ENCODE assay signal across 26 cellular contexts in the genomic region with DNA sequence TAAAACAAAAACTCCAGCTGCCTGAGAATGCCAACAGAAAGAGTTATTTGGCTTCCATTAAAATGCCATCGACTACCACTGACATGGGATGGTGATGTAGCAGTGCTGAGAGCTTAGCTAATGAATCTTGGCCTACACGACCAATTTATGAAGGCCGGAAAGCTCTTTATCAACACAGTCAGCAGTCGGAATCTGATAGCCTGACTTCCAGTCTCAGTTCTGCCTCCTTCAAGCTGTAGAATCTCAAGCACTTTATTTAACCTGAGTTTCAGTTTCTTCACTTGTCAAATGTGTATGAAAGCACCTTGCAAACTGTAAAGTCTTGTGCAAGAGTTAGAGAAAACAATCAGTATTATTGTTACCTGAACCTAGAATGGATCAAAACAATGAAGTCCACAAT.
"Had no signal": no experiment of that assay in that cellular context is flagged by ENCODE, and none has a peak within 500 bp of the region (broad histone marks: within the 10 kb centered on the region; RNA-seq: fewer than 3 reads in every experiment).

No MANE protein-coding gene starts in this region.

- H3K27ac Mint-ChIP-seq: dendritic cell treated with granulocyte-macrophage colony-stimulating factor and Interleukin-4, amounts not matched to agents 40 ng/mL and 50 ng/mL, for 4 days; natural killer cell treated with Interleukin-12 subunit alpha and Interleukin-12 subunit beta and Interleukin-15 and Interleukin-18, amount 100 ng/mL, for 72 hours; neural progenitor cell; stimulated activated effector memory CD8-positive, alpha-beta T cell treated with anti-CD3 and anti-CD28 coated beads, Interleukin-12 subunit alpha, Interleukin-12 subunit beta, amount 100 ng/mL, for 72 hours had no signal

- ATAC-seq: foreskin keratinocyte; gastroesophageal sphincter; heart left ventricle; left cardiac atrium; lower lobe of right lung; natural killer cell treated with Interleukin-12 subunit alpha and Interleukin-12 subunit beta and Interleukin-15 and Interleukin-18, amount 100 ng/mL, for 72 hours; psoas muscle; right lobe of liver; stimulated activated effector memory CD8-positive, alpha-beta T cell treated with anti-CD3 and anti-CD28 coated beads, Interleukin-12 subunit alpha, Interleukin-12 subunit beta, amount 100 ng/mL, for 72 hours had no signal

- H2AFZ ChIP-seq: neural progenitor cell had no signal

- H3K4me3 ChIP-seq: colonic mucosa, esophagus muscularis mucosa, gastroesophageal sphincter, heart left ventricle, left ventricle myocardium inferior, lower lobe of right lung, neural progenitor cell, psoas muscle, right lobe of liver, stomach, thyroid gland had no signal

- H3K36me3 Mint-ChIP-seq: natural killer cell treated with Interleukin-12 subunit alpha and Interleukin-12 subunit beta and Interleukin-15 and Interleukin-18, amount 100 ng/mL, for 72 hours; stimulated activated effector memory CD8-positive, alpha-beta T cell treated with anti-CD3 and anti-CD28 coated beads, Interleukin-12 subunit alpha, Interleukin-12 subunit beta, amount 100 ng/mL, for 72 hours had no signal

- H3K27ac ChIP-seq: colonic mucosa, esophagus muscularis mucosa, foreskin keratinocyte, gastroesophageal sphincter, heart left ventricle, left ventricle myocardium inferior, lower lobe of right lung, neural progenitor cell, psoas muscle, right lobe of liver, stomach, thyroid gland had no signal

- H3K27me3 ChIP-seq: colonic mucosa, esophagus muscularis mucosa, foreskin keratinocyte, gastroesophageal sphincter, heart left ventricle, neural progenitor cell, right lobe of liver, thyroid gland had no signal

- H3K36me3 ChIP-seq: colonic mucosa, esophagus muscularis mucosa, gastroesophageal sphincter, heart left ventricle, left ventricle myocardium inferior, lower lobe of right lung, neural progenitor cell, right lobe of liver, stomach, thyroid gland had no signal

- H3K9me3 ChIP-seq: colonic mucosa, esophagus muscularis mucosa, gastroesophageal sphincter, heart left ventricle, left ventricle myocardium inferior, lower lobe of right lung, psoas muscle, right lobe of liver, stomach, thyroid gland had no signal

- H3K4me1 ChIP-seq: colonic mucosa, foreskin keratinocyte, left ventricle myocardium inferior, lower lobe of right lung, neural progenitor cell, psoas muscle, right lobe of liver, stomach had no signal

- H3K9ac ChIP-seq: neural progenitor cell had no signal

- H3K4me3 Mint-ChIP-seq: central memory CD8-positive, alpha-beta T cell; dendritic cell treated with granulocyte-macrophage colony-stimulating factor and Interleukin-4, amounts not matched to agents 40 ng/mL and 50 ng/mL, for 4 days; natural killer cell treated with Interleukin-12 subunit alpha and Interleukin-12 subunit beta and Interleukin-15 and Interleukin-18, amount 100 ng/mL, for 72 hours; neural progenitor cell; stimulated activated effector memory CD8-positive, alpha-beta T cell treated with anti-CD3 and anti-CD28 coated beads, Interleukin-12 subunit alpha, Interleukin-12 subunit beta, amount 100 ng/mL, for 72 hours had no signal

- H3K4me1 Mint-ChIP-seq: central memory CD8-positive, alpha-beta T cell; stimulated activated effector memory CD8-positive, alpha-beta T cell treated with anti-CD3 and anti-CD28 coated beads, Interleukin-12 subunit alpha, Interleukin-12 subunit beta, amount 100 ng/mL, for 72 hours had no signal

- DNase-seq: colonic mucosa; effector memory CD4-positive, alpha-beta T cell; foreskin keratinocyte; heart left ventricle; hippocampal formation; left cardiac atrium; left ventricle myocardium inferior; lower lobe of right lung; posterior cingulate gyrus; psoas muscle; right lobe of liver; small intestine; stimulated activated CD4-positive, alpha-beta T cell treated with anti-CD3 and anti-CD28 coated beads, Interleukin-12 subunit alpha, Interleukin-12 subunit beta, amount 100 ng/mL, for 4 hours; stimulated activated CD4-positive, alpha-beta T cell treated with anti-CD3 and anti-CD28 coated beads, Interleukin-2, amount 100 ng/mL, for 24 hours; stimulated activated CD4-positive, alpha-beta T cell treated with anti-CD3 and anti-CD28 coated beads, Interleukin-4, amount 100 ng/mL, for 24 hours; stimulated activated naive CD4-positive, alpha-beta T cell treated with Interleukin-2 at 50 U/mL for 16 hours; stomach; thyroid gland; trophoblast cell had no signal

- H3K4me2 ChIP-seq: neural progenitor cell had no signal

- H3K9me3 Mint-ChIP-seq: dendritic cell treated with granulocyte-macrophage colony-stimulating factor and Interleukin-4, amounts not matched to agents 40 ng/mL and 50 ng/mL, for 4 days; natural killer cell treated with Interleukin-12 subunit alpha and Interleukin-12 subunit beta and Interleukin-15 and Interleukin-18, amount 100 ng/mL, for 72 hours; neural progenitor cell; stimulated activated effector memory CD8-positive, alpha-beta T cell treated with anti-CD3 and anti-CD28 coated beads, Interleukin-12 subunit alpha, Interleukin-12 subunit beta, amount 100 ng/mL, for 72 hours had no signal

- H3K27me3 Mint-ChIP-seq: central memory CD8-positive, alpha-beta T cell had no signal
